ENCODE assay signal across 10 cellular contexts in the genomic region with DNA sequence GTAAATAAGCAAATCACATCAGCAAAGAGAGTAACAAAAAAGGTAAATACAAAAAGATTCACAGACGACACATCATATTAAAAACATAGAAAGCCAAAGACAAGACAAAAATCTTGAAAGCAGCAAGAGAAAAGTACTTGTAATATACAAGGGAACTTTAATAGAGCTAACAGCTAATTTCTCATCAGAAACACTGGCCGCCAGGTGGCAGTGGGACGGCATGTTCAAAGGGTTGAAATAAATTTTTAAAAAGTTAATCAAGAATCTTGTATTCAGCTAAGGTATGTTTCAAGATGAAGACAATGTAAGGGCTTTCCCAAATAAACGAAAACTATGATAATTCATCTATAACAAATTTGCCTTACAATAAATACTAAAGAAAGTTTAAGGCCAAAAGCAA.
DNase-seq lines count a peak whose midpoint lies in the region; ATAC-seq and TF ChIP-seq lines count a peak whose summit lies in the region.
"Had no signal": no experiment of that assay in that cellular context is flagged by ENCODE, and none has a peak within 500 bp of the region (broad histone marks: within the 10 kb centered on the region; RNA-seq: fewer than 3 reads in every experiment).

No MANE protein-coding gene starts in this region.

- no peak for ATAC-seq in PC-3
- no peak for ATAC-seq in psoas muscle
- ATAC-seq in HG02852 (IDR thresholded peaks at IDR 0.05; ENCODE audit: unreplicated experiment), result no peak

- POLR2A ChIA-PET in AG04450 (lab: Yijun Ruan, JAX) (no interaction called here), PC-3 (lab: Charles Lee; ENCODE audit: unreplicated experiment) (no interaction called here)

- no peaks in the 10 kb centered on the region for H4K20me1 ChIP-seq in PC-3 (ENCODE audit: low read length)

- DNase-seq in AG04450 (ENCODE audit: low read depth, low spot score), result no peak
- DNase-seq in GM12865 (ENCODE audit: low read depth), result peak; percentile 44
- peak; percentile 48 for DNase-seq in PC-3
- peak; percentile 0 for DNase-seq in fibroblast of villous mesenchyme (ENCODE audit: low read depth)
- DNase-seq in psoas muscle, result no peak
- no peak for DNase-seq in C1 segment of cervical spinal cord (lab: John Stamatoyannopoulos, UW)
- DNase-seq in NCI-H1436 treated with DMSO at 0.1 percent for 48 hours (lab: John Stamatoyannopoulos, UW), result no peak
- DNase-seq: effector CD8-positive, alpha-beta T cell; NCI-H510A had no signal

- H3K36me3 ChIP-seq in PC-3 (ENCODE audit: low read depth, low read length), result no peaks in the 10 kb centered on the region
- H3K36me3 ChIP-seq in psoas muscle (ENCODE audit: insufficient read depth in 1 of 2, low read depth in 1 of 2), result no peaks in the 10 kb centered on the region

- H3K27ac ChIP-seq in AG04450 (ENCODE audit: low read depth, low read length) (no peak overlapping the region), PC-3 (ENCODE audit: low read length) (no peak overlapping the region), psoas muscle (no peak overlapping the region)

- TF ChIP-seq CTCF in AG04450 (IDR thresholded peaks at IDR 0.05; ENCODE audit: low read depth, low read length) (peak; percentile 45), GM12865 (IDR thresholded peaks at IDR 0.05; ENCODE audit: insufficient read depth, low read depth, low read length, missing control alignments) (peak; percentile 35), PC-3 (conservative IDR thresholded peaks at IDR 0.05; ENCODE audit: low read depth, low read length) (peak; percentile 76), fibroblast of villous mesenchyme (IDR thresholded peaks at IDR 0.05; ENCODE audit: insufficient read depth, low read depth, low read length) (no peak), psoas muscle (IDR thresholded peaks at IDR 0.05) (no peak)

- no peak overlapping the region for H3K4me2 ChIP-seq in PC-3 (ENCODE audit: low read length)

- H3K79me2 ChIP-seq in PC-3 (ENCODE audit: low read length), result no peaks in the 10 kb centered on the region

- no peak overlapping the region for H2AFZ ChIP-seq in PC-3 (ENCODE audit: low read length)

- CTCF ChIA-PET in AG04450 (lab: Charles Lee) (interaction anchor here (1.0 to 3.1 kb wide), 5 partner anchors 10 to 852 kb away, joined by 3 to 23 read pairs (median 11); no protein-coding TSS in a partner anchor), PC-3 (lab: Charles Lee) (interaction anchor here (0.6 to 0.9 kb wide), 2 partner anchors 236 to 664 kb away, joined by 4 to 5 read pairs; no protein-coding TSS in a partner anchor)

- H3K9me3 ChIP-seq in AG04450 (ENCODE audit: control insufficient read depth, insufficient read depth, low read length), result peaks cover 5% of the 10 kb centered on the region; the same call in 1 of the 2 replicates
- no peaks in the 10 kb centered on the region for H3K9me3 ChIP-seq in PC-3 (ENCODE audit: low read length)
- H3K9me3 ChIP-seq in psoas muscle, result no peaks in the 10 kb centered on the region

- H3K9ac ChIP-seq in PC-3 (ENCODE audit: low read length), result no peak overlapping the region

- WGBS in psoas muscle, 3 donors, result 48 to 54% (median 52%) methylated on average over 4 of the region's 4 CpGs

- intact Hi-C loops in PC-3 (cut with micrococcal nuclease) (loop anchor here (2.0 to 10.0 kb wide), 4 partner anchors 159 to 852 kb away; no protein-coding TSS in a partner anchor), psoas muscle (cut with DNase I) (no loop called here)

- H3K4me3 ChIP-seq in AG04450 (ENCODE audit: low read depth, low read length), result no peak overlapping the region
- no peak overlapping the region for H3K4me3 ChIP-seq in GM12865 (ENCODE audit: low read depth, low read length)
- no peak overlapping the region for H3K4me3 ChIP-seq in PC-3 (ENCODE audit: low read length)
- H3K4me3 ChIP-seq in fibroblast of villous mesenchyme (ENCODE audit: low read depth, low read length), result no peak overlapping the region
- no peak overlapping the region for H3K4me3 ChIP-seq in psoas muscle

- H3K4me1 ChIP-seq in PC-3 (ENCODE audit: insufficient read depth, low read length), result no peaks in the 10 kb centered on the region
- H3K4me1 ChIP-seq in psoas muscle, result no peaks in the 10 kb centered on the region

- no peaks in the 10 kb centered on the region for H3F3A ChIP-seq in PC-3 (ENCODE audit: low read length, unreplicated experiment)

- H3K9me2 ChIP-seq in PC-3 (replicated peaks; ENCODE audit: low read length), result no peaks in the 10 kb centered on the region

- BruUV-seq in PC-3 (replicated peaks; lab: Mats Ljungman, UMichigan), result no TSS peak

- no peaks in the 10 kb centered on the region for H3K27me3 ChIP-seq in AG04450 (ENCODE audit: control insufficient read depth, insufficient read depth, low read length)
- H3K27me3 ChIP-seq in PC-3 (ENCODE audit: low read length), result no peaks in the 10 kb centered on the region
- H3K27me3 ChIP-seq in psoas muscle (ENCODE audit: insufficient read depth in 3 of 3, low read length in 2 of 3), result no peaks in the 10 kb centered on the region

Comparison
In these comparisons a context has a peak if more than half of its experiments do, and no peak if none do; other contexts are left out.
1. DNase-seq: peak in GM12865 (single experiment), PC-3 (single experiment) and fibroblast of villous mesenchyme (single experiment); none in AG04450 (single experiment), psoas muscle (0 of 2), C1 segment of cervical spinal cord (0 of 14) and NCI-H1436 treated with DMSO at 0.1 percent for 48 hours (single experiment).
2. CTCF ChIP-seq: peak in AG04450 (single experiment), GM12865 (single experiment) and PC-3 (single experiment); none in fibroblast of villous mesenchyme (single experiment) and psoas muscle (single experiment).